Comparison of ENCODE assay signal across 8 cellular contexts in genomic region chr19:54136086-54136863, GRCh38. TPM values are rescaled to one million over a fixed set of nuclear protein-coding genes. Genes with fewer than 3 reads are reported as not detected.
DNase-seq lines count a peak whose midpoint lies in the region; ATAC-seq lines count a peak whose summit lies in the region.

No MANE protein-coding gene starts in this region.

- H3K36me3 Mint-ChIP-seq in natural killer cell treated with Interleukin-12 subunit alpha and Interleukin-12 subunit beta and Interleukin-15 and Interleukin-18, amount 100 ng/mL, for 72 hours, result no peaks in the 10 kb centered on the region

- no peak for ATAC-seq in natural killer cell treated with Interleukin-12 subunit alpha and Interleukin-12 subunit beta and Interleukin-15 and Interleukin-18, amount 100 ng/mL, for 72 hours
- ATAC-seq in HG02938 (IDR thresholded peaks at IDR 0.05; ENCODE audit: unreplicated experiment), result no peak

- H3K4me1 Mint-ChIP-seq in natural killer cell treated with Interleukin-12 subunit alpha and Interleukin-12 subunit beta and Interleukin-15 and Interleukin-18, amount 100 ng/mL, for 72 hours (ENCODE audit: low read depth in 2 of 2), result peaks cover 38 to 41% of the 10 kb centered on the region in 2 donors

- no peaks in the 10 kb centered on the region for H3K9me3 Mint-ChIP-seq in natural killer cell treated with Interleukin-12 subunit alpha and Interleukin-12 subunit beta and Interleukin-15 and Interleukin-18, amount 100 ng/mL, for 72 hours

- peak overlapping the region; percentile 77 to 78 for H3K27ac Mint-ChIP-seq in natural killer cell treated with Interleukin-12 subunit alpha and Interleukin-12 subunit beta and Interleukin-15 and Interleukin-18, amount 100 ng/mL, for 72 hours

- peak; percentile 75 to 83 for DNase-seq in NCI-H524 (lab: John Stamatoyannopoulos, UW)
- DNase-seq in NCI-H524 treated with DMSO at 0.1 percent for 48 hours (lab: John Stamatoyannopoulos, UW), result no peak
- peak; percentile 76 for DNase-seq in NCI-H69 (lab: John Stamatoyannopoulos, UW)
- DNase-seq in ecto neural progenitor cell (ENCODE audit: low spot score), result peak; percentile 54
- DNase-seq in natural killer cell treated with Interleukin-12 subunit alpha and Interleukin-12 subunit beta and Interleukin-15 and Interleukin-18, amount 100 ng/mL, for 72 hours (ENCODE audit: low spot score), result no peak
- DNase-seq in OCI-M1 (lab: John Stamatoyannopoulos, UW), result no peak
- no peak for DNase-seq in cerebellum (ENCODE audit: low spot score)

- H3K4me3 Mint-ChIP-seq in natural killer cell treated with Interleukin-12 subunit alpha and Interleukin-12 subunit beta and Interleukin-15 and Interleukin-18, amount 100 ng/mL, for 72 hours, result peak overlapping the region; percentile 95

- H3K27me3 Mint-ChIP-seq in natural killer cell treated with Interleukin-12 subunit alpha and Interleukin-12 subunit beta and Interleukin-15 and Interleukin-18, amount 100 ng/mL, for 72 hours, result no peaks in the 10 kb centered on the region

RNA-seq across cellular contexts. Expression of gene CNOT3, which starts 1.3 kb away (rescaled TPM):
- total RNA-seq in natural killer cell treated with Interleukin-12 subunit alpha and Interleukin-12 subunit beta and Interleukin-15 and Interleukin-18, amount 100 ng/mL, for 72 hours, result 10 to 100 TPM; 59.8 to 73.8 TPM
- total RNA-seq in cerebellum, result 9.6 TPM

RNA-seq across cellular contexts. Expression of gene PRPF31, which starts 20.7 kb away (rescaled TPM):
- total RNA-seq in natural killer cell treated with Interleukin-12 subunit alpha and Interleukin-12 subunit beta and Interleukin-15 and Interleukin-18, amount 100 ng/mL, for 72 hours, result 100 to 1,000 TPM in 1 of 2 donors, 10 to 100 TPM in 1; 89.5 to 110 TPM
- 23.9 TPM for total RNA-seq in cerebellum

RNA-seq across cellular contexts. Expression of gene TFPT, which starts 20.8 kb away (rescaled TPM):
- total RNA-seq in natural killer cell treated with Interleukin-12 subunit alpha and Interleukin-12 subunit beta and Interleukin-15 and Interleukin-18, amount 100 ng/mL, for 72 hours, result 10 to 100 TPM; 48.3 to 51.7 TPM
- 3.9 TPM for total RNA-seq in cerebellum

RNA-seq across cellular contexts. Expression of gene LENG1, which starts 23.2 kb away (rescaled TPM):
- 1 to 10 TPM; 5.0 to 7.5 TPM for total RNA-seq in natural killer cell treated with Interleukin-12 subunit alpha and Interleukin-12 subunit beta and Interleukin-15 and Interleukin-18, amount 100 ng/mL, for 72 hours
- total RNA-seq in cerebellum, result 3.4 TPM

RNA-seq across cellular contexts. Expression of gene NDUFA3, which starts 33.6 kb away (rescaled TPM):
- 10 to 100 TPM; 70.7 to 78.5 TPM for total RNA-seq in natural killer cell treated with Interleukin-12 subunit alpha and Interleukin-12 subunit beta and Interleukin-15 and Interleukin-18, amount 100 ng/mL, for 72 hours
- 10.5 TPM for total RNA-seq in cerebellum

Comparison
In these comparisons a context has a peak if more than half of its experiments do, and no peak if none do; other contexts are left out.
1. DNase-seq: peak in NCI-H524 (2 of 2), NCI-H69 (single experiment) and ecto neural progenitor cell (single experiment); none in NCI-H524 treated with DMSO at 0.1 percent for 48 hours (single experiment), natural killer cell treated with Interleukin-12 subunit alpha and Interleukin-12 subunit beta and Interleukin-15 and Interleukin-18, amount 100 ng/mL, for 72 hours (single experiment), OCI-M1 (single experiment) and cerebellum (single experiment).
2. RNA of gene TFPT, which starts 20.8 kb away (total RNA-seq): 48.3 to 51.7 TPM in natural killer cell treated with Interleukin-12 subunit alpha and Interleukin-12 subunit beta and Interleukin-15 and Interleukin-18, amount 100 ng/mL, for 72 hours; 3.9 TPM in cerebellum (single experiment); every median in the first group is over 10 times any median in the second.